11 cellular contexts compared by ENCODE assay signal in genomic region chr11:100776212-100776896, GRCh38.
DNase-seq lines count a peak whose midpoint lies in the region; ATAC-seq and TF ChIP-seq lines count a peak whose summit lies in the region.
"Had no signal": no experiment of that assay in that cellular context is flagged by ENCODE, and none has a peak within 500 bp of the region (broad histone marks: within the 10 kb centered on the region; RNA-seq: fewer than 3 reads in every experiment).

No MANE protein-coding gene starts in this region.

- 97% methylated on average over 6 of the region's 6 CpGs for WGBS in thymus

- in situ Hi-C loops in brain microvascular endothelial cell (cut with HindIII; ENCODE audit: low pct_ligation_motif_present, low sequenced_read_pairs): no loop called here

- H3K4me3 ChIP-seq in brain microvascular endothelial cell (ENCODE audit: low read depth, low read length) (no peak overlapping the region), thymus (ENCODE audit: low read length) (no peak overlapping the region)
- H3K4me3 ChIP-seq: neural progenitor cell had no signal

- ATAC-seq in left colon (peak; percentile 76), HG03135 (IDR thresholded peaks at IDR 0.05; ENCODE audit: unreplicated experiment) (no peak)

- intact Hi-C loops in left colon (cut with DNase I, micrococcal nuclease): no loop called here

- no peaks in the 10 kb centered on the region for H3K4me1 ChIP-seq in thymus (ENCODE audit: control insufficient read depth, insufficient read depth, low read length)

- DNase-seq in HS-27A (ENCODE audit: low read depth) (peak; percentile 3), brain microvascular endothelial cell (peak; percentile 81), left colon (peak in 1 of 2 donors; percentile 22), NCI-H1092 (lab: John Stamatoyannopoulos, UW) (no peak), NCI-H1930 (lab: John Stamatoyannopoulos, UW) (no peak), cerebellar nuclear complex (lab: John Stamatoyannopoulos, UW) (no peak)
- DNase-seq: activated T-cell treated with anti-CD3 and anti-CD28 coated beads, Interleukin-2, amount 50 U/mL, for 24 hours; cortex of kidney had no signal

- H3K27me3 ChIP-seq in brain microvascular endothelial cell (replicated peaks): no peaks in the 10 kb centered on the region
- no peaks in the 10 kb centered on the region for H3K27me3 ChIP-seq in thymus (ENCODE audit: control insufficient read depth, insufficient read depth)
- H3K27me3 ChIP-seq: neural progenitor cell had no signal

- H3K9me3 ChIP-seq in thymus (ENCODE audit: control insufficient read depth): no peaks in the 10 kb centered on the region

- TF ChIP-seq CTCF in brain microvascular endothelial cell (IDR thresholded peaks at IDR 0.05; ENCODE audit: low read depth, low read length, missing control alignments): no peak

- peak overlapping the region; percentile 25 for H3K27ac ChIP-seq in brain microvascular endothelial cell
- peak overlapping the region; percentile 31 for H3K27ac ChIP-seq in thymus (ENCODE audit: low read depth)
- H3K27ac ChIP-seq: neural progenitor cell had no signal

- H3K36me3 ChIP-seq in brain microvascular endothelial cell (replicated peaks) (no peaks in the 10 kb centered on the region), thymus (ENCODE audit: control insufficient read depth, insufficient read depth) (no peaks in the 10 kb centered on the region)
- H3K36me3 ChIP-seq: neural progenitor cell had no signal

Comparison
In these comparisons a context has a peak if more than half of its experiments do, and no peak if none do; other contexts are left out.
1. DNase-seq: peak in HS-27A (single experiment) and brain microvascular endothelial cell (single experiment); none in NCI-H1092 (single experiment), NCI-H1930 (0 of 2) and cerebellar nuclear complex (0 of 2).